ENCODE assay signal across 15 cellular contexts in genomic region chr22:24105018-24105360, GRCh38.
DNase-seq lines count a peak whose midpoint lies in the region; ATAC-seq and TF ChIP-seq lines count a peak whose summit lies in the region.
"Had no signal": no experiment of that assay in that cellular context is flagged by ENCODE, and none has a peak within 500 bp of the region (broad histone marks: within the 10 kb centered on the region; RNA-seq: fewer than 3 reads in every experiment).

No MANE protein-coding gene starts in this region.

- no peak for TF ChIP-seq CTCF in tibial artery (IDR thresholded peaks at IDR 0.05)
- no peak for TF ChIP-seq CTCF in GM13977 (IDR thresholded peaks at IDR 0.05; ENCODE audit: extremely low read depth, insufficient read depth, missing control alignments)

- ATAC-seq in activated CD8-positive, alpha-beta memory T cell treated with anti-CD3 and anti-CD28 coated beads, Interleukin-2, amount 10 ng/mL, durations not matched to agents 7 days and 5 days = peak; percentile 6
- ATAC-seq in effector memory CD8-positive, alpha-beta T cell (replicated peaks) = no peak
- ATAC-seq: A549; naive thymus-derived CD8-positive, alpha-beta T cell had no signal

- H3K27ac ChIP-seq in muscle layer of colon (ENCODE audit: low read depth, low read length) (peak overlapping the region; percentile 31), tibial artery (peak overlapping the region; percentile 79 to 85)
- H3K27ac ChIP-seq: A549 had no signal

- no peak for DNase-seq in activated CD8-positive, alpha-beta memory T cell treated with anti-CD3 and anti-CD28 coated beads, Interleukin-2, amount 10 ng/mL, durations not matched to agents 7 days and 5 days
- no peak for DNase-seq in activated CD8-positive, alpha-beta memory T cell treated with anti-CD3 and anti-CD28 coated beads for 24 hours
- DNase-seq in effector memory CD8-positive, alpha-beta T cell = no peak
- DNase-seq in tibial artery (peak; percentile 58 to 81), NCI-H345 treated with DMSO at 0.1 percent for 48 hours (lab: John Stamatoyannopoulos, UW; ENCODE audit: unreplicated experiment) (no peak), T-helper 2 cell (no peak), GM13977 (ENCODE audit: low spot score) (no peak)
- DNase-seq: activated CD4-positive, alpha-beta T cell treated with anti-CD3 and anti-CD28 coated beads for 4 hours; DMS79 treated with DMSO at 0.1 percent for 48 hours; NCI-H748 treated with DMSO at 0.1 percent for 48 hours; SK-N-SH had no signal

- H3K27ac Mint-ChIP-seq in activated CD8-positive, alpha-beta memory T cell treated with anti-CD3 and anti-CD28 coated beads, Interleukin-2, amount 10 ng/mL, durations not matched to agents 7 days and 5 days = peak overlapping the region; percentile 71
- peak overlapping the region; percentile 74 to 82 for H3K27ac Mint-ChIP-seq in effector memory CD8-positive, alpha-beta T cell
- H3K27ac Mint-ChIP-seq: activated naive CD4-positive, alpha-beta T cell treated with anti-CD3 and anti-CD28 coated beads, Interleukin-2, amount 50 U/mL, for 24 hours had no signal

- no peaks in the 10 kb centered on the region for H3K27me3 Mint-ChIP-seq in activated CD8-positive, alpha-beta memory T cell treated with anti-CD3 and anti-CD28 coated beads, Interleukin-2, amount 10 ng/mL, durations not matched to agents 7 days and 5 days
- H3K27me3 Mint-ChIP-seq in effector memory CD8-positive, alpha-beta T cell = no peaks in the 10 kb centered on the region
- H3K27me3 Mint-ChIP-seq: activated naive CD4-positive, alpha-beta T cell treated with anti-CD3 and anti-CD28 coated beads, Interleukin-2, amount 50 U/mL, for 24 hours; naive thymus-derived CD8-positive, alpha-beta T cell had no signal

- peaks cover 19% of the 10 kb centered on the region for H3K36me3 Mint-ChIP-seq in activated CD8-positive, alpha-beta memory T cell treated with anti-CD3 and anti-CD28 coated beads, Interleukin-2, amount 10 ng/mL, durations not matched to agents 7 days and 5 days
- peaks cover 7% of the 10 kb centered on the region for H3K36me3 Mint-ChIP-seq in effector memory CD8-positive, alpha-beta T cell (ENCODE audit: insufficient read depth)

- peaks cover 20% of the 10 kb centered on the region for H3K36me3 ChIP-seq in muscle layer of colon (ENCODE audit: insufficient read depth, low read length)
- peaks cover 0 to 36% (median 28%) of the 10 kb centered on the region in 3 donors for H3K36me3 ChIP-seq in tibial artery

- no peaks in the 10 kb centered on the region for H3K9me3 Mint-ChIP-seq in activated CD8-positive, alpha-beta memory T cell treated with anti-CD3 and anti-CD28 coated beads, Interleukin-2, amount 10 ng/mL, durations not matched to agents 7 days and 5 days (ENCODE audit: low read depth)
- H3K9me3 Mint-ChIP-seq in effector memory CD8-positive, alpha-beta T cell = no peaks in the 10 kb centered on the region
- H3K9me3 Mint-ChIP-seq: activated naive CD4-positive, alpha-beta T cell treated with anti-CD3 and anti-CD28 coated beads, Interleukin-2, amount 50 U/mL, for 24 hours; naive thymus-derived CD8-positive, alpha-beta T cell had no signal

- H3K9me3 ChIP-seq in muscle layer of colon (ENCODE audit: low read length) (no peaks in the 10 kb centered on the region), tibial artery (no peaks in the 10 kb centered on the region)
- H3K9me3 ChIP-seq: A549, SK-N-SH had no signal

- H3K4me3 Mint-ChIP-seq in activated CD8-positive, alpha-beta memory T cell treated with anti-CD3 and anti-CD28 coated beads, Interleukin-2, amount 10 ng/mL, durations not matched to agents 7 days and 5 days = no peak overlapping the region
- H3K4me3 Mint-ChIP-seq in effector memory CD8-positive, alpha-beta T cell = no peak overlapping the region
- H3K4me3 Mint-ChIP-seq: activated naive CD4-positive, alpha-beta T cell treated with anti-CD3 and anti-CD28 coated beads, Interleukin-2, amount 50 U/mL, for 24 hours; naive thymus-derived CD8-positive, alpha-beta T cell had no signal

- in situ Hi-C loops in GM13977 (cut with MboI; ENCODE audit: low pct_unique_long_range_greater_than_20kb, low sequenced_read_pairs, unreplicated experiment) = no loop called here

- CTCF ChIA-PET in activated CD8-positive, alpha-beta memory T cell treated with anti-CD3 and anti-CD28 coated beads, Interleukin-2, amount 10 ng/mL, durations not matched to agents 7 days and 5 days (lab: Charles Lee) = interaction anchor here (0.7 to 5.5 kb wide), 6 partner anchors 51 to 149 kb away, joined by 3 to 31 read pairs (median 4); no protein-coding TSS in a partner anchor

- no peak overlapping the region for H3K9ac ChIP-seq in muscle layer of colon (ENCODE audit: low read length)
- H3K9ac ChIP-seq: SK-N-SH had no signal

- H3K4me1 Mint-ChIP-seq in activated CD8-positive, alpha-beta memory T cell treated with anti-CD3 and anti-CD28 coated beads, Interleukin-2, amount 10 ng/mL, durations not matched to agents 7 days and 5 days = peaks cover 45% of the 10 kb centered on the region
- peaks cover 0 to 7% of the 10 kb centered on the region in 2 donors for H3K4me1 Mint-ChIP-seq in effector memory CD8-positive, alpha-beta T cell (ENCODE audit: low read depth in 2 of 2)

- peaks cover 24% of the 10 kb centered on the region for H3K4me1 ChIP-seq in muscle layer of colon (ENCODE audit: insufficient read depth, low read length)
- peaks cover 0 to 52% (median 35%) of the 10 kb centered on the region in 4 donors for H3K4me1 ChIP-seq in tibial artery
- H3K4me1 ChIP-seq: A549 had no signal

- H3K27me3 ChIP-seq in muscle layer of colon (ENCODE audit: control insufficient read depth in 1 of 2, insufficient read depth in 2 of 2, low read length in 2 of 2) (no peaks in the 10 kb centered on the region), tibial artery (no peaks in the 10 kb centered on the region)

- intact Hi-C loops in tibial artery (cut with DNase I; ENCODE audit: low total_unique reads) = loop anchor here (5.0 kb wide), 1 partner anchor 67 kb away; no protein-coding TSS in a partner anchor

- H3K4me3 ChIP-seq in muscle layer of colon (ENCODE audit: low read depth in 1 of 2, low read length in 2 of 2) (no peak overlapping the region), tibial artery (no peak overlapping the region)
- H3K4me3 ChIP-seq: A549 had no signal

Comparison
In these comparisons a context has a peak if more than half of its experiments do, and no peak if none do; other contexts are left out.
1. DNase-seq: peak in tibial artery (2 of 2); none in activated CD8-positive, alpha-beta memory T cell treated with anti-CD3 and anti-CD28 coated beads, Interleukin-2, amount 10 ng/mL, durations not matched to agents 7 days and 5 days (single experiment), activated CD8-positive, alpha-beta memory T cell treated with anti-CD3 and anti-CD28 coated beads for 24 hours (single experiment), effector memory CD8-positive, alpha-beta T cell (0 of 3), NCI-H345 treated with DMSO at 0.1 percent for 48 hours (single experiment), T-helper 2 cell (0 of 5) and GM13977 (single experiment).